In the genomic region with DNA sequence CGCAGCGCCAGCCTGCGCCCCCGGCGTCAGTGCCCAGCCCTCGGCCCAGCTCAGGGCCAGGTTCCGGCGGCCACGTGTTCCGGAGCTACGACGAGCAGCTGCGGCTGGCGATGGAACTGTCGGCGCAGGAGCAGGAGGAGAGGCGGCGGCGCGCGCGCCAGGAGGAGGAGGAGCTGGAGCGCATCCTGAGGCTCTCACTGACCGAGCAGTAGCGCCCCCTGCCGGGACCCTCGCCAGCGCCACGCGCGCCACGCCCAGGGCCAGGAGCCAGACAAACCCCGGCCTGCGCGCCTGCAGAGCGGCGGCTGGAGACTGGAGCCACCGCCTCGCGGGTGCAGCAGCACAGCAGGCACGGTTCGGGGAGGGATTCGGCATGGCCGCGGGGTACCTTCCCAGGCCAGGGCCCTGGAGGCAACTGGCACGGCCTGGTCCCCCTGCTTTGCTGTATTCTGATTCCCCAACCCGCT, we compare ENCODE assay signal across 8 cellular contexts.
DNase-seq lines count a peak whose midpoint lies in the region; ATAC-seq and TF ChIP-seq lines count a peak whose summit lies in the region.

No MANE protein-coding gene starts in this region.

- peak overlapping the region; percentile 42 for H3K4me3 ChIP-seq in choroid plexus epithelial cell (ENCODE audit: low read depth, low read length)

- H3K27ac ChIP-seq in layer of hippocampus (ENCODE audit: low read depth, low read length), result peak overlapping the region; percentile 92

- TF ChIP-seq CTCF in GM20000 (IDR thresholded peaks at IDR 0.05; ENCODE audit: extremely low read depth, missing control alignments) (peak; percentile 94), choroid plexus epithelial cell (conservative IDR thresholded peaks at IDR 0.05; ENCODE audit: low read depth, low read length) (peak; percentile 66)

- no peak for ATAC-seq in GM21825 (IDR thresholded peaks at IDR 0.05; ENCODE audit: unreplicated experiment)
- ATAC-seq in GM18907 (IDR thresholded peaks at IDR 0.05; ENCODE audit: unreplicated experiment), result no peak

- no peaks in the 10 kb centered on the region for H3K27me3 ChIP-seq in layer of hippocampus (ENCODE audit: control insufficient read depth, insufficient read depth, low read length)

- peak; percentile 91 for DNase-seq in GM20000 (ENCODE audit: low spot score)
- peak; percentile 94 to 97 for DNase-seq in activated CD4-positive, alpha-beta T cell treated with anti-CD3 and anti-CD28 coated beads for 24 hours (ENCODE audit: low read depth in 2 of 2)
- DNase-seq in choroid plexus epithelial cell (ENCODE audit: low read depth), result peak; percentile 93
- DNase-seq in stimulated activated CD4-positive, alpha-beta T cell treated with anti-CD3 and anti-CD28 coated beads, Interleukin-15, amount 100 ng/mL, for 24 hours, result peak; percentile 98
- no peak for DNase-seq in T1000 (lab: John Stamatoyannopoulos, UW)
